Comparison of ENCODE assay signal across 17 cellular contexts in the genomic region with DNA sequence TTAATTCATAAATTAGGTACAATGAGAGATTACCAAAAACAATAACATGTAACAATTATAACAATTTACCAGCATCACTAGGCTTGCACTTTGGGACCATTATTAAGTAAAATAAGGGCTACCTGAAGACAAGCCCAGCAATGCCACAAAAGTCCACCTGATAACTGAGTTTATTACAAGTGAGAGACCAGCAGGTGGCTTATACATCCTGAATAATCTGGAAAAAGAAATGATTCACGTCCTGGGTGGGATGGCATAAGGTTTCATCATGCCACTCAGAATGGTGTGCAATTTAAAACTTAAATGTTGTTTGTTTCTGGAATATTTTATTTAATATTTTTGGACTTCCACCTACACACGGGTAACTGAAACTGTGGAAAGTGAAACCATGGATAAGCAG.
DNase-seq lines count a peak whose midpoint lies in the region; ATAC-seq and TF ChIP-seq lines count a peak whose summit lies in the region.
"Had no signal": no experiment of that assay in that cellular context is flagged by ENCODE, and none has a peak within 500 bp of the region (broad histone marks: within the 10 kb centered on the region; RNA-seq: fewer than 3 reads in every experiment).

No MANE protein-coding gene starts in this region.

- TF ChIP-seq CTCF in OCI-LY1 (IDR thresholded peaks at IDR 0.05; ENCODE audit: low read length), result peak; percentile 17; the same call in 1 of the 2 replicates
- TF ChIP-seq CTCF in RWPE2 (IDR thresholded peaks at IDR 0.05; ENCODE audit: poor library complexity, severe bottlenecking), result peak; percentile 19
- no peak for TF ChIP-seq CTCF in epithelial cell of esophagus (IDR thresholded peaks at IDR 0.05; ENCODE audit: insufficient read depth, low read depth, low read length, missing control alignments)

- no peak overlapping the region for H3K9ac ChIP-seq in OCI-LY1 (ENCODE audit: low read length)
- H3K9ac ChIP-seq: BLaER1 had no signal

- no peak overlapping the region for H3K4me3 ChIP-seq in OCI-LY1 (ENCODE audit: low read depth, low read length, poor library complexity, severe bottlenecking)
- no peak overlapping the region for H3K4me3 ChIP-seq in RWPE2 (ENCODE audit: severe bottlenecking)
- H3K4me3 ChIP-seq in epithelial cell of esophagus (ENCODE audit: low read length), result no peak overlapping the region
- H3K4me3 ChIP-seq: BLaER1, GM23338 had no signal

- H4K20me1 ChIP-seq in OCI-LY1 (ENCODE audit: insufficient read depth, low read length), result no peaks in the 10 kb centered on the region
- H4K20me1 ChIP-seq: BLaER1 had no signal

- H3K4me1 ChIP-seq in OCI-LY1 (ENCODE audit: insufficient read depth, low read length, severe bottlenecking), result peaks cover 8% of the 10 kb centered on the region
- no peaks in the 10 kb centered on the region for H3K4me1 ChIP-seq in RWPE2 (ENCODE audit: insufficient read depth, poor library complexity, severe bottlenecking)
- H3K4me1 ChIP-seq: BLaER1 had no signal

- peak; percentile 4 for DNase-seq in HT1080 (ENCODE audit: low read depth)
- DNase-seq in RWPE2 (ENCODE audit: low spot score), result no peak
- peak; percentile 2 for DNase-seq in epithelial cell of esophagus (ENCODE audit: low read depth)
- no peak for DNase-seq in dedifferentiated amniotic fluid mesenchymal stem cell (ENCODE audit: extremely low spot score)
- DNase-seq in SHP77 (lab: John Stamatoyannopoulos, UW), result no peak
- DNase-seq: AML-193; CD4-positive, alpha-beta memory T cell; DMS153; DND-41; EL; HCEC 1CT; KG1 had no signal

- H3K9me2 ChIP-seq in OCI-LY1 (ENCODE audit: low read depth, low read length), result no peaks in the 10 kb centered on the region

- no peak overlapping the region for H3K4me2 ChIP-seq in OCI-LY1 (ENCODE audit: low read length)
- H3K4me2 ChIP-seq: BLaER1, GM23338 had no signal

- no peak for ATAC-seq in RWPE2 (ENCODE audit: low read depth)
- no peak for ATAC-seq in HG03571 (IDR thresholded peaks at IDR 0.05; ENCODE audit: unreplicated experiment)
- ATAC-seq in HG02852 (IDR thresholded peaks at IDR 0.05; ENCODE audit: unreplicated experiment), result no peak
- ATAC-seq: GM23338 had no signal

- no peak overlapping the region for H3K27ac ChIP-seq in OCI-LY1 (ENCODE audit: low read depth, low read length, poor library complexity, severe bottlenecking)
- no peak overlapping the region for H3K27ac ChIP-seq in RWPE2 (ENCODE audit: poor library complexity, severe bottlenecking)
- H3K27ac ChIP-seq: BLaER1 had no signal

- no peaks in the 10 kb centered on the region for H3K9me3 ChIP-seq in OCI-LY1 (ENCODE audit: low read length)
- H3K9me3 ChIP-seq in RWPE2 (ENCODE audit: severe bottlenecking), result no peaks in the 10 kb centered on the region
- H3K9me3 ChIP-seq: BLaER1 had no signal

- no peaks in the 10 kb centered on the region for H3K27me3 ChIP-seq in OCI-LY1 (ENCODE audit: insufficient read depth, low read length)
- H3K27me3 ChIP-seq in RWPE2 (ENCODE audit: insufficient read depth, poor library complexity, severe bottlenecking), result no peaks in the 10 kb centered on the region
- H3K27me3 ChIP-seq: BLaER1 had no signal

- H3K36me3 ChIP-seq in OCI-LY1 (ENCODE audit: insufficient read depth, low read length) (no peaks in the 10 kb centered on the region), RWPE2 (ENCODE audit: low read depth) (no peaks in the 10 kb centered on the region)
- H3K36me3 ChIP-seq: BLaER1 had no signal

- no peak overlapping the region for H2AFZ ChIP-seq in OCI-LY1 (ENCODE audit: low read length)
- H2AFZ ChIP-seq: GM23338 had no signal

- H3F3A ChIP-seq in OCI-LY1 (ENCODE audit: insufficient read depth, low read length), result no peaks in the 10 kb centered on the region

- no peaks in the 10 kb centered on the region for H3K79me2 ChIP-seq in OCI-LY1 (ENCODE audit: insufficient read depth, low read length)

Comparison
In these comparisons a context has a peak if more than half of its experiments do, and no peak if none do; other contexts are left out.
1. DNase-seq: peak in HT1080 (single experiment) and epithelial cell of esophagus (single experiment); none in RWPE2 (single experiment), dedifferentiated amniotic fluid mesenchymal stem cell (single experiment) and SHP77 (0 of 2).